In the genomic region with DNA sequence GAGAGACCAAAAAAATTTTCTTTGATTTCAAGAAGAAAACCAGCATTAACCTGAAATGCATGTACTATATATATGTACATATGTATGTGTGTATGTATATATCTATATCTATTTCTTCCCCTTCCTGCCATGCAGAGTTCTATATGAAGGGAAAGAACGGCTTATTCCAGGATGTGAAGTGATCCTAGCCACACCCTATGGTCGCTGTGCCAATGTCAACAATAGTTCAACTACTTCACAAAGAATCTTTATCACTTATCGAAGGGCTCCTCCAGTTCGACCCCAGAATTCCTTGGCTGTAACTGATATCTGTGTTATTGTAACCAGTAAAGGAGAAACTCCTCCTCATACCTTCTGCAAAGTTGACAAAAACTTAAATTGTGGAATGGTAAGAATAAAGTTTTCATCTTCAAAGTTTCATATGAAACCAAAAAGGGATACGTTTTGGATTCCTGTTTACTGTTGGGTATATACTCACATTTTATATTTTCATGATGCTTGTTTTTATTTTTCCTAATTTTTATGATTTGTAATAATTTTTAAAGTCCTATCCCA, we compare ENCODE assay signal across 1 cellular context.
A peak's percentile ranks its signal among the peaks of the same experiment; 100 is the strongest.
TF ChIP-seq lines count a peak whose summit lies in the region.

No MANE protein-coding gene starts in this region.

TF ChIP-seq in HEK293, 187 proteins besides CTCF, POLR2A, EP300 and RAD21 (continued from another document):
- TF ChIP-seq, protein P1, sequence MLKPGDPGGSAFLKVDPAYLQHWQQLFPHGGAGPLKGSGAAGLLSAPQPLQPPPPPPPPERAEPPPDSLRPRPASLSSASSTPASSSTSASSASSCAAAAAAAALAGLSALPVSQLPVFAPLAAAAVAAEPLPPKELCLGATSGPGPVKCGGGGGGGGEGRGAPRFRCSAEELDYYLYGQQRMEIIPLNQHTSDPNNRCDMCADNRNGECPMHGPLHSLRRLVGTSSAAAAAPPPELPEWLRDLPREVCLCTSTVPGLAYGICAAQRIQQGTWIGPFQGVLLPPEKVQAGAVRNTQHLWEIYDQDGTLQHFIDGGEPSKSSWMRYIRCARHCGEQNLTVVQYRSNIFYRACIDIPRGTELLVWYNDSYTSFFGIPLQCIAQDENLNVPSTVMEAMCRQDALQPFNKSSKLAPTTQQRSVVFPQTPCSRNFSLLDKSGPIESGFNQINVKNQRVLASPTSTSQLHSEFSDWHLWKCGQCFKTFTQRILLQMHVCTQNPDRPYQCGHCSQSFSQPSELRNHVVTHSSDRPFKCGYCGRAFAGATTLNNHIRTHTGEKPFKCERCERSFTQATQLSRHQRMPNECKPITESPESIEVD (tag by site-specific recombination; IDR thresholded peaks at IDR 0.05), result peak; percentile 47
